Comparison of ENCODE assay signal across 8 cellular contexts in genomic region chr17:35022536-35023063, GRCh38. TPM values are rescaled to one million over a fixed set of nuclear protein-coding genes. Genes with fewer than 3 reads are reported as not detected.
DNase-seq lines count a peak whose midpoint lies in the region; ATAC-seq and TF ChIP-seq lines count a peak whose summit lies in the region.

No MANE protein-coding gene starts in this region.

- DNase-seq in NCI-H460 (ENCODE audit: extremely low read depth, low read depth) (peak; percentile 26), activated T-cell treated with anti-CD3 and anti-CD28 coated beads for 1 hour (ENCODE audit: low read depth) (peak; percentile 60), epithelial cell of esophagus (ENCODE audit: low read depth) (peak; percentile 89), naive B cell (peak; percentile 10), Calu3 (no peak)
- DNase-seq in stimulated activated CD8-positive, alpha-beta memory T cell treated with anti-CD3 and anti-CD28 coated beads, Interleukin-7, amount 100 ng/mL, for 48 hours (ENCODE audit: extremely low read depth in 1 of 2, low read depth in 1 of 2): peak; percentile 51 to 74

- no TSS peak for BruUV-seq in Calu3 (replicated peaks; lab: Mats Ljungman, UMichigan)

- no peak overlapping the region for H3K4me3 ChIP-seq in epithelial cell of esophagus (ENCODE audit: low read length)

- H3K27ac Mint-ChIP-seq in naive B cell: peak overlapping the region; percentile 16 to 84 (median 63)
- H3K27ac Mint-ChIP-seq in Calu3 (ENCODE audit: unreplicated experiment): no peak overlapping the region

- ATAC-seq in GM18861 (IDR thresholded peaks at IDR 0.05; ENCODE audit: unreplicated experiment): peak; percentile 73
- peak; percentile 89 to 94 for ATAC-seq in naive B cell (ENCODE audit: low read depth in 2 of 2)
- no peak for ATAC-seq in HG03280 (IDR thresholded peaks at IDR 0.05; ENCODE audit: unreplicated experiment)

- intact Hi-C loops in Calu3 (cut with micrococcal nuclease; ENCODE audit: unreplicated experiment): no loop called here

- H3K27me3 Mint-ChIP-seq in naive B cell (no peaks in the 10 kb centered on the region), Calu3 (ENCODE audit: unreplicated experiment) (no peaks in the 10 kb centered on the region)

- H3K36me3 Mint-ChIP-seq in naive B cell (peaks cover 7 to 10% of the 10 kb centered on the region in 2 donors), Calu3 (ENCODE audit: insufficient read depth, unreplicated experiment) (peaks cover 25% of the 10 kb centered on the region)

- TF ChIP-seq CTCF in epithelial cell of esophagus (IDR thresholded peaks at IDR 0.05; ENCODE audit: insufficient read depth, low read depth, low read length, missing control alignments) (no peak), Calu3 (IDR thresholded peaks at IDR 0.05; ENCODE audit: unreplicated experiment) (no peak)

- H3K4me1 Mint-ChIP-seq in naive B cell (peaks cover 10 to 12% (median 11%) of the 10 kb centered on the region in 3 donors), Calu3 (ENCODE audit: low read depth, unreplicated experiment) (peaks cover 21% of the 10 kb centered on the region)

- H3K9me3 Mint-ChIP-seq in naive B cell: no peaks in the 10 kb centered on the region
- H3K9me3 Mint-ChIP-seq in Calu3 (ENCODE audit: low read depth, unreplicated experiment): no peaks in the 10 kb centered on the region

- H3K4me3 Mint-ChIP-seq in naive B cell: peak overlapping the region in 2 of 8 donors; percentile 15 to 55
- H3K4me3 Mint-ChIP-seq in Calu3 (ENCODE audit: low read depth, unreplicated experiment): no peak overlapping the region

- CTCF ChIA-PET in Calu3 (lab: Charles Lee): interaction anchor here (0.6 kb wide), 1 partner anchor 12 kb away, joined by 3 read pairs; no protein-coding TSS in a partner anchor

RNA-seq across cellular contexts. Expression of gene RFFL, which starts 40.9 kb away (rescaled TPM):
- 26.2 and 26.4 TPM in 2 replicates for total RNA-seq in NCI-H460 (2014; rRNA removed; shearing (Covaris generic))
- 10.9 and 25.0 TPM in 2 replicates for polyA plus RNA-seq in NCI-H460 (2014; cell fraction: nucleus; rRNA removed)
- polyA plus RNA-seq in naive B cell (ENCODE audit: low read depth in 6 of 6): 10 to 100 TPM; 15.9 to 27.4 (median 22.3) TPM
- 29.2 and 35.8 TPM in 2 replicates for total RNA-seq in Calu3 (2022)

RNA-seq across cellular contexts. Expression of gene LIG3, which starts 42.3 kb away (rescaled TPM):
- total RNA-seq in NCI-H460 (2014; rRNA removed; shearing (Covaris generic)): 52.2 and 67.1 TPM in 2 replicates
- polyA plus RNA-seq in NCI-H460 (2014; cell fraction: nucleus; rRNA removed): 46.1 and 55.9 TPM in 2 replicates
- 10 to 100 TPM in 5 of 6 donors, 1 to 10 TPM in 1; 9.2 to 16.9 (median 11.9) TPM for polyA plus RNA-seq in naive B cell (ENCODE audit: low read depth in 6 of 6)
- 25.8 and 30.0 TPM in 2 replicates for total RNA-seq in Calu3 (2022)
